In genomic region chr2:82498777-82499443, GRCh38 we compare ENCODE assay signal across 23 cellular contexts.
"Had no signal": no experiment of that assay in that cellular context is flagged by ENCODE, and none has a peak within 500 bp of the region (broad histone marks: within the 10 kb centered on the region; RNA-seq: fewer than 3 reads in every experiment).

No MANE protein-coding gene starts in this region.

- H3K27ac ChIP-seq: heart right ventricle, left ventricle myocardium inferior, neural progenitor cell, ovary, right atrium auricular region, right lobe of liver, stomach, testis, thyroid gland, vagina had no signal

- H3K4me2 ChIP-seq: neural progenitor cell had no signal

- H3K27me3 ChIP-seq: heart right ventricle, neural progenitor cell, ovary, right atrium auricular region, right lobe of liver, stomach, testis, thyroid gland, vagina had no signal

- H3K4me3 ChIP-seq: heart right ventricle, left ventricle myocardium inferior, lung, neural progenitor cell, ovary, right atrium auricular region, right lobe of liver, stomach, testis, thyroid gland, vagina had no signal

- H3K4me1 ChIP-seq: heart right ventricle, neural progenitor cell, right atrium auricular region, right lobe of liver, stomach, testis, thyroid gland, vagina had no signal

- H3K36me3 ChIP-seq: heart right ventricle, left ventricle myocardium inferior, neural progenitor cell, ovary, right atrium auricular region, right lobe of liver, stomach, thyroid gland, vagina had no signal

- H2AFZ ChIP-seq: neural progenitor cell had no signal

- H3K9ac ChIP-seq: neural progenitor cell had no signal

- H3K9me3 ChIP-seq: ovary, right lobe of liver, testis, thyroid gland, vagina had no signal

- ATAC-seq: heart right ventricle; natural killer cell; right lobe of liver; stimulated activated naive B cell treated with anti-CD40 and anti-IgM and Interleukin-4, amounts not matched to agents 10 μg/mL and 1 μg/mL and 100 μg/mL, for 72 hours; stimulated activated naive CD8-positive, alpha-beta T cell treated with anti-CD3 and anti-CD28 coated beads, Interleukin-15, Interleukin-2, amounts not matched to agents 100 U/mL and 50 U/mL, for 24 hours had no signal

- DNase-seq: heart right ventricle; hippocampal formation; kidney glomerular epithelial cell; left ventricle myocardium inferior; midbrain; naive B cell; natural killer cell; nephron progenitor cell; ovary; right lobe of liver; stimulated activated CD4-positive, alpha-beta T cell treated with anti-CD3 and anti-CD28 coated beads, Interleukin-12 subunit alpha, Interleukin-12 subunit beta, amount 100 ng/mL, for 4 hours; stimulated activated CD4-positive, alpha-beta T cell treated with anti-CD3 and anti-CD28 coated beads, Interleukin-15, amount 100 ng/mL, for 24 hours; stimulated activated CD4-positive, alpha-beta T cell treated with anti-CD3 and anti-CD28 coated beads, Interleukin-2, amount 100 ng/mL, for 24 hours; stimulated activated CD4-positive, alpha-beta T cell treated with anti-CD3 and anti-CD28 coated beads, Interleukin-4, amount 100 ng/mL, for 1 hour; stimulated activated naive B cell treated with anti-CD40 and anti-IgM and Interleukin-4, amounts not matched to agents 10 μg/mL and 1 μg/mL and 100 μg/mL, for 72 hours; stimulated activated naive CD8-positive, alpha-beta T cell treated with anti-CD3 and anti-CD28 coated beads, Interleukin-15, Interleukin-2, amounts not matched to agents 100 U/mL and 50 U/mL, for 24 hours; stomach; testis; thyroid gland had no signal
